ENCODE assay signal across 1 cellular context in genomic region chr16:50742521-50743150, GRCh38.
A peak's percentile ranks its signal among the peaks of the same experiment; 100 is the strongest.
TF ChIP-seq lines count a peak whose summit lies in the region.

No MANE protein-coding gene starts in this region.

TF ChIP-seq in K562, 482 proteins besides CTCF, POLR2A, EP300 and RAD21 (continued from another document):
- TF ChIP-seq STAT6 (CRISPR knock-in tag; IDR thresholded peaks at IDR 0.05): no peak
- no peak for TF ChIP-seq SNAPC5 (CRISPR knock-in tag; IDR thresholded peaks at IDR 0.05)
- no peak for TF ChIP-seq MED1 (CRISPR knock-in tag; IDR thresholded peaks at IDR 0.05; ENCODE audit: borderline replicate concordance)
- no peak for TF ChIP-seq TFAM (CRISPR knock-in tag; conservative IDR thresholded peaks at IDR 0.05)
- peak; percentile 57 for TF ChIP-seq NFIC (IDR thresholded peaks at IDR 0.05)
- no peak for TF ChIP-seq ATF1 (CRISPR knock-in tag; IDR thresholded peaks at IDR 0.05)
- TF ChIP-seq ATF1 (tag; IDR thresholded peaks at IDR 0.05): no peak
- TF ChIP-seq MBD2 (IDR thresholded peaks at IDR 0.05; ENCODE audit: borderline replicate concordance, low read depth): no peak
- TF ChIP-seq NCOA6 (IDR thresholded peaks at IDR 0.05): 0 out of 2 replicates have a peak, but pooled peaks have one; percentile 22
- no peak for TF ChIP-seq TAF7 (tag; IDR thresholded peaks at IDR 0.05)
- no peak for TF ChIP-seq PATZ1 (CRISPR knock-in tag; IDR thresholded peaks at IDR 0.05; ENCODE audit: borderline replicate concordance)
